In the genomic region with DNA sequence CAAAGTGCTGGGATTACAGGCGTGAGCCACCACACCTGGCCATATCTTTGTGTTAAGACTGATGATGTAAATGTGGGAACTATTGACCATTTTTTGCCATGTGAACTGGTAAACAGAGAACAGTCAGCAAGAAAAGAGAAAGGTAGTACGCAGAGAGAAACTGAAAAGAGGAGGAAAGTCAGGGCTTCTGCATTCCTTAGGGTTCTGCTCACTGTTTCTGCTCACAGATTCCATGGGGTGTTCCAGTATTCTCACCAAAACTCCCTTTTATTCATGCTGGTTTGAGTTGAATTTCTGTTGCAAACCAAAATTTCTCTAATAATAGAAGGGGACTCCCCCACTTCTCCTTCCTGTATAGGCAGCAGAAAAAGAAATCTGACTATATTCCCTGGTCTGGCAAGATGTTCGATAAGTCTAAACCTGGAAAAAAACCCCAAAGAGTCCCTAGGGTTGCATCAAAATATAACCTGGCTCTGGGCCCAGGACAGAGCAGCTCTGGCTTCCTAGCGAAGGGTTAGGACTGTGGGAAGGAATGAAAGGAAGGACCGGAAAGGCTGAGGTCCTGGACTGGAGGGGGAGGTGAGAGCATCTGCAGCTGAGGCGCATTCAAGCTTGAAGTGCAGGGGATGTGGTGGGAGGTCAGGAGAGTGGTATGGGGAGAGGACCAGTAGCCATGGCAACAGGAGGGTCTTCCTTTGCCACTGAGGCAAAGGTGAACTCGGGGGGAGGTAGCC, we compare ENCODE assay signal across 9 cellular contexts. TPM values are rescaled to one million over a fixed set of nuclear protein-coding genes. Genes with fewer than 3 reads are reported as not detected.
DNase-seq lines count a peak whose midpoint lies in the region; ATAC-seq and TF ChIP-seq lines count a peak whose summit lies in the region.
"Had no signal": no experiment of that assay in that cellular context is flagged by ENCODE, and none has a peak within 500 bp of the region (broad histone marks: within the 10 kb centered on the region; RNA-seq: fewer than 3 reads in every experiment).

No MANE protein-coding gene starts in this region.

- no peak for TF ChIP-seq CTCF in heart left ventricle (IDR thresholded peaks at IDR 0.05)

- intact Hi-C loops in heart left ventricle (cut with DNase I) = loop anchor here in 1 of 10 donors (5.0 kb wide), 1 partner anchor 49 kb away; no protein-coding TSS in a partner anchor

- H3K36me3 ChIP-seq in heart left ventricle = no peaks in the 10 kb centered on the region
- H3K36me3 ChIP-seq: right lobe of liver had no signal

- ATAC-seq in GM18502 (IDR thresholded peaks at IDR 0.05; ENCODE audit: poor library complexity, unreplicated experiment) (peak; percentile 73), GM21390 (IDR thresholded peaks at IDR 0.05; ENCODE audit: unreplicated experiment) (peak; percentile 74), HG03354 (IDR thresholded peaks at IDR 0.05; ENCODE audit: poor library complexity, severe bottlenecking, unreplicated experiment) (peak; percentile 69), heart left ventricle (peak; percentile 76 to 84 (median 80))

- TF ChIP-seq POLR2A in heart left ventricle (IDR thresholded peaks at IDR 0.05) = no peak

- no peak overlapping the region for H3K4me3 ChIP-seq in heart left ventricle
- H3K4me3 ChIP-seq: right lobe of liver had no signal

- 44 to 64% (median 52%) methylated on average over 7 of the region's 7 CpGs for WGBS in heart left ventricle, 4 donors

- H3K27me3 ChIP-seq in heart left ventricle = no peaks in the 10 kb centered on the region
- H3K27me3 ChIP-seq: right lobe of liver had no signal

- H3K9me3 ChIP-seq in heart left ventricle = peaks cover 0 to 15% (median 0%) of the 10 kb centered on the region in 12 donors
- H3K9me3 ChIP-seq: right lobe of liver had no signal

- peak overlapping the region in 8 of 12 donors; percentile 7 to 64 (median 34) for H3K27ac ChIP-seq in heart left ventricle
- H3K27ac ChIP-seq: right lobe of liver had no signal

- H3K4me1 ChIP-seq in heart left ventricle = peaks cover 0 to 40% (median 21%) of the 10 kb centered on the region in 12 donors
- H3K4me1 ChIP-seq: right lobe of liver had no signal

- peak in 4 of 5 donors; percentile 47 to 59 (median 57) for DNase-seq in heart left ventricle
- DNase-seq in SKM-1 treated with dmso at 0.1 percent for 144 hours (lab: John Stamatoyannopoulos, UW; ENCODE audit: unreplicated experiment) = no peak
- no peak for DNase-seq in COR-L47 (lab: John Stamatoyannopoulos, UW)
- no peak for DNase-seq in stimulated activated CD4-positive, alpha-beta T cell treated with anti-CD3 and anti-CD28 coated beads, Interleukin-12 subunit alpha, Interleukin-12 subunit beta, amount 100 ng/mL, for 4 hours
- no peak for DNase-seq in retina
- DNase-seq: right lobe of liver had no signal

RNA-seq across cellular contexts. Expression of a gene that starts 18.8 kb away (rescaled TPM):
- 1 to 10 TPM in 7 of 9 donors, under 1 TPM in 2; 0.75 to 9.3 (median 2.0) TPM for total RNA-seq in heart left ventricle
- 1 to 10 TPM; 2.1 TPM for polyA plus RNA-seq in heart left ventricle

RNA-seq across cellular contexts. Expression of a gene that starts 33.9 kb away (rescaled TPM):
- 1 to 10 TPM; 2.0 to 6.3 (median 3.0) TPM for total RNA-seq in heart left ventricle
- polyA plus RNA-seq in heart left ventricle = 1 to 10 TPM; 1.4 to 1.9 TPM

Comparison
In these comparisons a context has a peak if more than half of its experiments do, and no peak if none do; other contexts are left out.
1. DNase-seq: peak in heart left ventricle (4 of 5); none in SKM-1 treated with dmso at 0.1 percent for 144 hours (single experiment), COR-L47 (single experiment), stimulated activated CD4-positive, alpha-beta T cell treated with anti-CD3 and anti-CD28 coated beads, Interleukin-12 subunit alpha, Interleukin-12 subunit beta, amount 100 ng/mL, for 4 hours (single experiment) and retina (single experiment).
2. Peak in every context shown above with its lines, with median percentiles within 50 percentile points of each other: ATAC-seq.